In genomic region chr1:222713091-222714012, GRCh38 we compare ENCODE assay signal across 8 cellular contexts. TPM values are rescaled to one million over a fixed set of nuclear protein-coding genes. Genes with fewer than 3 reads are reported as not detected.
DNase-seq lines count a peak whose midpoint lies in the region; ATAC-seq, FAIRE-seq and TF ChIP-seq lines count a peak whose summit lies in the region.

No MANE protein-coding gene starts in this region.

- H3K9me3 ChIP-seq in A549 (no peaks in the 10 kb centered on the region), body of pancreas (no peaks in the 10 kb centered on the region), gastrocnemius medialis (no peaks in the 10 kb centered on the region)

- in situ Hi-C loops in gastrocnemius medialis (cut with MboI; ENCODE audit: low sequenced_read_pairs in 4 of 4), result loop anchor here in 2 of 4 donors (10.0 kb wide), 1 partner anchor 69 kb away; no protein-coding TSS in a partner anchor

- CTCF ChIA-PET in A549 (lab: Yijun Ruan, JAX), result interaction anchor here (0.6 to 1.5 kb wide), 7 partner anchors 12 to 1465 kb away, joined by 3 to 5 read pairs (median 3); no protein-coding TSS in a partner anchor

- intact Hi-C loops in body of pancreas (cut with DNase I), result no loop called here
- intact Hi-C loops in gastrocnemius medialis (cut with DNase I; ENCODE audit: low total_unique reads), result loop anchor here (5.0 kb wide), 1 partner anchor 246 kb away; no protein-coding TSS in a partner anchor

- H3K27ac ChIP-seq in A549 (peak overlapping the region; percentile 99 to 100), body of pancreas (peak overlapping the region; percentile 94 to 99 (median 96)), gastrocnemius medialis (peak overlapping the region; percentile 96 to 99 (median 98))

- POLR2A ChIA-PET in A549 (lab: Yijun Ruan, JAX), result interaction anchor here (0.6 to 1.8 kb wide), 8 partner anchors 14 to 650 kb away, joined by 3 to 7 read pairs (median 4); no protein-coding TSS in a partner anchor

- peak overlapping the region; percentile 66 for H3K4me2 ChIP-seq in A549

- no peak for TF ChIP-seq CTCF in A549 (IDR thresholded peaks at IDR 0.05)
- no peak for TF ChIP-seq CTCF in body of pancreas (IDR thresholded peaks at IDR 0.05)
- TF ChIP-seq CTCF in gastrocnemius medialis (IDR thresholded peaks at IDR 0.05 in 4 of 5, conservative IDR thresholded peaks at IDR 0.05 in 1 of 5), result no peak

- whole genome bisulfite sequencing in A549 (ENCODE audit: missing lambda C conversion rate), result 1% methylated on average over 31 of the region's 39 CpGs
- 0 to 1% methylated on average over 21 to 39 of the region's 39 CpGs for WGBS in body of pancreas, 2 donors

- no peak for TF ChIP-seq RAD21 in A549 (conservative IDR thresholded peaks at IDR 0.05 in 1 of 2, IDR thresholded peaks at IDR 0.05 in 1 of 2)

- FAIRE-seq in A549 (lab: Jason Lieb, UNC) (peak; percentile 80), TTC549 (lab: Jason Lieb, UNC) (peak; percentile 93)

- peak; percentile 63 for TF ChIP-seq POLR2A in A549 (IDR thresholded peaks at IDR 0.05; ENCODE audit: low read length)
- peak; percentile 50 for TF ChIP-seq POLR2A in GM18526 (IDR thresholded peaks at IDR 0.05; ENCODE audit: extremely low read depth, insufficient read length)
- peak in 2 of 3 donors; percentile 67 to 68 for TF ChIP-seq POLR2A in body of pancreas (IDR thresholded peaks at IDR 0.05)
- peak; percentile 21 to 53 for TF ChIP-seq POLR2A in gastrocnemius medialis (IDR thresholded peaks at IDR 0.05)

- H3K27me3 ChIP-seq in body of pancreas (no peaks in the 10 kb centered on the region), gastrocnemius medialis (no peaks in the 10 kb centered on the region)

- TF ChIP-seq EP300 in A549 (IDR thresholded peaks at IDR 0.05), result no peak

- H3K4me1 ChIP-seq in A549 (peaks cover 20% of the 10 kb centered on the region), body of pancreas (peaks cover 26% of the 10 kb centered on the region), gastrocnemius medialis (peaks cover 26 to 36% of the 10 kb centered on the region in 2 donors)

- H3K4me3 ChIP-seq in A549 (peak overlapping the region; percentile 74), body of pancreas (peak overlapping the region; percentile 24 to 61), gastrocnemius medialis (peak overlapping the region; percentile 84 to 98 (median 90))

- DNase-seq in A549 (ENCODE audit: low read depth in 1 of 2, low spot score in 1 of 2) (peak; percentile 86 to 95), NCI-H2107 (lab: John Stamatoyannopoulos, UW) (peak; percentile 96), body of pancreas (peak; percentile 90 to 95 (median 92)), iPS DF 19.7 (ENCODE audit: low read depth, low spot score) (peak; percentile 87), gastrocnemius medialis (peak; percentile 93)

- ATAC-seq in A549 (peak; percentile 78 to 89), HG03064 (IDR thresholded peaks at IDR 0.05; ENCODE audit: low read depth, unreplicated experiment) (peak; percentile 62), body of pancreas (peak; percentile 84), gastrocnemius medialis (peak; percentile 84 to 88)

- H3K36me3 ChIP-seq in body of pancreas (replicated peaks in 1 of 2; ENCODE audit: insufficient read depth in 1 of 2, low read depth in 2 of 2) (peaks cover 0 to 2% of the 10 kb centered on the region in 2 donors), gastrocnemius medialis (peaks cover 0 to 25% of the 10 kb centered on the region in 2 donors)

TF ChIP-seq in A549, 52 proteins besides CTCF, POLR2A, EP300 and RAD21:
- no peak for TF ChIP-seq CHD4 (IDR thresholded peaks at IDR 0.05; ENCODE audit: borderline replicate concordance)
- peak; percentile 49 for TF ChIP-seq MAX (IDR thresholded peaks at IDR 0.05)
- TF ChIP-seq RFX5 (IDR thresholded peaks at IDR 0.05), result no peak
- peak in 1 of 2 experiments; percentile 18; a peak in 2 of 5 replicates for TF ChIP-seq JUN (IDR thresholded peaks at IDR 0.05)
- TF ChIP-seq BHLHE40 (IDR thresholded peaks at IDR 0.05; ENCODE audit: low read depth, low read length), result peak; percentile 93
- peak; percentile 32; the same call in 1 of the 2 replicates for TF ChIP-seq MAZ (IDR thresholded peaks at IDR 0.05; ENCODE audit: borderline replicate concordance, low read depth, low read length)
- TF ChIP-seq PHF8 (IDR thresholded peaks at IDR 0.05; ENCODE audit: borderline replicate concordance, low read depth), result peak; percentile 65; the same call in 1 of the 2 replicates
- TF ChIP-seq CEBPB (IDR thresholded peaks at IDR 0.05), result no peak
- 0 out of 2 replicates have a peak, but pooled peaks have one; percentile 26 for TF ChIP-seq GATA3 (IDR thresholded peaks at IDR 0.05; ENCODE audit: borderline replicate concordance)
- peak; percentile 18 for TF ChIP-seq MAFK (IDR thresholded peaks at IDR 0.05; ENCODE audit: partially characterized antibody)

RNA-seq across cellular contexts. Expression of gene BROX, which starts 1.0 kb away (rescaled TPM):
- polyA plus RNA-seq in A549 (2011; rRNA removed), result 9.9 and 15.0 TPM in 2 replicates
- 3.0 and 3.4 TPM in 2 replicates for polyA plus RNA-seq in A549 (2012; cell fraction: cytosol; rRNA removed)
- 1.9 and 5.5 TPM in 2 replicates for polyA plus RNA-seq in A549 (2012; cell fraction: nucleus; rRNA removed)
- polyA plus RNA-seq in A549 (2017; fragmentation: RNase III; extraction: RNeasy Plus Mini Kit Qiagen cat#74134 plus additional on column Dnase treatment), result 18.9 to 20.8 TPM (median 20.1 TPM) in 3 replicates
- 8.0 and 8.3 TPM in 2 replicates for polyA minus RNA-seq in A549 (2011; rRNA and poly(A)+ RNA removed)
- total RNA-seq in body of pancreas, result 10 to 100 TPM; 12.5 to 18.2 TPM
- 10 to 100 TPM; 40.7 to 80.2 (median 51.4) TPM for total RNA-seq in gastrocnemius medialis

RNA-seq across cellular contexts. Expression of gene AIDA, which starts 1.1 kb away (rescaled TPM):
- polyA plus RNA-seq in A549 (2011; rRNA removed) (76.4 and 90.1 TPM in 2 replicates), A549 (2017; fragmentation: RNase III; extraction: RNeasy Plus Mini Kit Qiagen cat#74134 plus additional on column Dnase treatment) (50.3 to 55.9 TPM (median 52.9 TPM) in 3 replicates)
- polyA plus RNA-seq in A549 (2012; cell fraction: cytosol; rRNA removed), result 18.7 and 22.2 TPM in 2 replicates
- 4.7 and 8.1 TPM in 2 replicates for polyA plus RNA-seq in A549 (2012; cell fraction: nucleus; rRNA removed)
- polyA minus RNA-seq in A549 (2011; rRNA and poly(A)+ RNA removed), result 38.6 and 52.4 TPM in 2 replicates
- total RNA-seq in body of pancreas (10 to 100 TPM; 32.9 to 36.6 TPM), gastrocnemius medialis (10 to 100 TPM; 19.6 to 32.8 (median 25.8) TPM)

RNA-seq across cellular contexts. Expression of gene FAM177B, which starts 23.6 kb away (rescaled TPM):
- polyA plus RNA-seq in A549 (2011; rRNA removed) (not detected in 2 replicates), A549 (2017; fragmentation: RNase III; extraction: RNeasy Plus Mini Kit Qiagen cat#74134 plus additional on column Dnase treatment) (not detected in 3 replicates)
- not detected in 2 replicates for polyA plus RNA-seq in A549 (2012; cell fraction: cytosol; rRNA removed)
- not detected in 2 replicates for polyA plus RNA-seq in A549 (2012; cell fraction: nucleus; rRNA removed)
- polyA minus RNA-seq in A549 (2011; rRNA and poly(A)+ RNA removed), result not detected in 2 replicates
- total RNA-seq in body of pancreas (1 to 10 TPM in 1 of 2 donors, not detected in 1; 3.4 TPM), gastrocnemius medialis (under 1 TPM in 1 of 4 donors, not detected in 3; 0.39 TPM)

Comparison
In these comparisons a context has a peak if more than half of its experiments do, and no peak if none do; other contexts are left out.
1. Peak in every context shown above with its lines: DNase-seq, ATAC-seq, H3K4me3 ChIP-seq and H3K27ac ChIP-seq.